12 cellular contexts compared by ENCODE assay signal in genomic region chr1:180157108-180157507, GRCh38. TPM values are rescaled to one million over a fixed set of nuclear protein-coding genes. Genes with fewer than 3 reads are reported as not detected.
DNase-seq lines count a peak whose midpoint lies in the region; ATAC-seq, FAIRE-seq and TF ChIP-seq lines count a peak whose summit lies in the region.
"Had no signal": no experiment of that assay in that cellular context is flagged by ENCODE, and none has a peak within 500 bp of the region (broad histone marks: within the 10 kb centered on the region; RNA-seq: fewer than 3 reads in every experiment).

No MANE protein-coding gene starts in this region.

- H3K9ac ChIP-seq in keratinocyte (ENCODE audit: control insufficient read depth, extremely low read depth, insufficient read depth, low read length) = no peak overlapping the region

- H3K4me3 ChIP-seq in right atrium auricular region (no peak overlapping the region), keratinocyte (ENCODE audit: control insufficient read depth in 2 of 3, extremely low read depth in 1 of 3, insufficient read depth in 2 of 3, low read depth in 1 of 3, low read length in 3 of 3) (no peak overlapping the region)

- H3K27ac Mint-ChIP-seq in type B pancreatic cell = peak overlapping the region; percentile 78
- H3K27ac Mint-ChIP-seq: activated naive CD4-positive, alpha-beta T cell treated with anti-CD3 and anti-CD28 coated beads for 36 hours; B cell had no signal

- peaks cover 3% of the 10 kb centered on the region for H4K20me1 ChIP-seq in keratinocyte (ENCODE audit: control insufficient read depth, extremely low read depth, insufficient read depth, low read length)

- H3K4me2 ChIP-seq in keratinocyte (ENCODE audit: control insufficient read depth, extremely low read depth, insufficient read depth, low read depth, low read length) = peak overlapping the region; percentile 88

- H3K79me2 ChIP-seq in keratinocyte (ENCODE audit: control insufficient read depth, insufficient read depth, low read length) = peaks cover 51% of the 10 kb centered on the region

- intact Hi-C loops in Right ventricle myocardium inferior (cut with DNase I) = no loop called here

- H3K36me3 ChIP-seq in right atrium auricular region (no peaks in the 10 kb centered on the region), keratinocyte (ENCODE audit: control insufficient read depth in 2 of 2, extremely low read depth in 1 of 2, insufficient read depth in 2 of 2, low read length in 2 of 2) (peaks cover 4 to 6% of the 10 kb centered on the region in 2 experiments)

- H3K9me1 ChIP-seq in keratinocyte (ENCODE audit: control insufficient read depth, extremely low read depth, insufficient read depth, low read length) = peaks cover 9% of the 10 kb centered on the region

- dilution Hi-C loops in keratinocyte (cut with MboI; ENCODE audit: extremely low pct_ligation_motif_present, low sequenced_read_pairs) = no loop called here

- H3K9me3 Mint-ChIP-seq in type B pancreatic cell = no peaks in the 10 kb centered on the region
- H3K9me3 Mint-ChIP-seq: activated naive CD4-positive, alpha-beta T cell treated with anti-CD3 and anti-CD28 coated beads for 36 hours had no signal

- peak overlapping the region; percentile 97 for H3K4me3 Mint-ChIP-seq in type B pancreatic cell
- H3K4me3 Mint-ChIP-seq: activated naive CD4-positive, alpha-beta T cell treated with anti-CD3 and anti-CD28 coated beads for 36 hours had no signal

- peaks cover 25% of the 10 kb centered on the region for H3K4me1 Mint-ChIP-seq in type B pancreatic cell (ENCODE audit: unreplicated experiment)

- H2AFZ ChIP-seq in keratinocyte (ENCODE audit: control insufficient read depth, low read length) = no peak overlapping the region

- H3K27me3 ChIP-seq in right atrium auricular region (no peaks in the 10 kb centered on the region), keratinocyte (ENCODE audit: control insufficient read depth, extremely low read depth, insufficient read depth, low read length) (no peaks in the 10 kb centered on the region)

- H3K27me3 Mint-ChIP-seq in type B pancreatic cell = peaks cover 23% of the 10 kb centered on the region
- H3K27me3 Mint-ChIP-seq: B cell had no signal

- TF ChIP-seq CTCF in right atrium auricular region (IDR thresholded peaks at IDR 0.05) = no peak
- no peak for TF ChIP-seq CTCF in keratinocyte (optimal IDR thresholded peaks at IDR 0.05 in 1 of 3, IDR thresholded peaks at IDR 0.05 in 1 of 3, conservative IDR thresholded peaks at IDR 0.05 in 1 of 3; ENCODE audit: extremely low read depth in 1 of 3, insufficient read depth in 2 of 3, low read length in 3 of 3)
- TF ChIP-seq CTCF in type B pancreatic cell (conservative IDR thresholded peaks at IDR 0.05) = no peak

- peaks cover 6% of the 10 kb centered on the region for H3K36me3 Mint-ChIP-seq in type B pancreatic cell

- no peaks in the 10 kb centered on the region for H3K9me3 ChIP-seq in right atrium auricular region
- H3K9me3 ChIP-seq in keratinocyte (ENCODE audit: control insufficient read depth, low read depth, low read length) = no peaks in the 10 kb centered on the region

- no peak for FAIRE-seq in keratinocyte (lab: Jason Lieb, UNC)
- FAIRE-seq: GM18507 had no signal

- H3K27ac ChIP-seq in right atrium auricular region = peak overlapping the region; percentile 84 to 97
- H3K27ac ChIP-seq in keratinocyte (ENCODE audit: control insufficient read depth, insufficient read depth, low read length) = no peak overlapping the region

- no peak for ATAC-seq in Right ventricle myocardium inferior
- no peak for ATAC-seq in GM21723 (IDR thresholded peaks at IDR 0.05; ENCODE audit: unreplicated experiment)

- H3K4me1 ChIP-seq in right atrium auricular region (peaks cover 0 to 53% of the 10 kb centered on the region in 2 donors), keratinocyte (ENCODE audit: control insufficient read depth, extremely low read depth, insufficient read depth, low read length) (peaks cover 28% of the 10 kb centered on the region)

- DNase-seq in right atrium auricular region (ENCODE audit: low spot score) = peak; percentile 55
- DNase-seq in Right ventricle myocardium inferior (ENCODE audit: missing footprints) = no peak
- DNase-seq in amniotic epithelial cell (ENCODE audit: low read depth) = peak; percentile 89
- no peak for DNase-seq in keratinocyte (ENCODE audit: low read depth, low spot score)
- DNase-seq in type B pancreatic cell (ENCODE audit: extremely low spot score, unreplicated experiment) = no peak
- DNase-seq in middle frontal gyrus (ENCODE audit: extremely low spot score, low spot score) = no peak
- no peak for DNase-seq in COLO668 (lab: John Stamatoyannopoulos, UW; ENCODE audit: unreplicated experiment)
- DNase-seq: activated naive CD4-positive, alpha-beta T cell treated with anti-CD3 and anti-CD28 coated beads for 36 hours; posterior cingulate gyrus had no signal

RNA-seq across cellular contexts. Expression of gene QSOX1, which starts 2.4 kb away (rescaled TPM):
- 100 to 1,000 TPM; 199 to 332 TPM for total RNA-seq in right atrium auricular region
- total RNA-seq in Right ventricle myocardium inferior = 97.7 TPM
- polyA plus RNA-seq in keratinocyte = 57.6 to 87.5 TPM (median 59.0 TPM) in 3 replicates
- 20.2 TPM for polyA plus RNA-seq in keratinocyte (2011; ENCODE audit: low read depth)
- 21.1 and 28.7 TPM in 2 replicates for polyA plus RNA-seq in keratinocyte (2011; cell fraction: cytosol; rRNA removed)
- 196 and 205 TPM in 2 replicates for polyA plus RNA-seq in keratinocyte (2011; cell fraction: nucleus; rRNA removed)
- polyA plus RNA-seq in keratinocyte (2012; ENCODE audit: low replicate concordance) = 80.6 and 92.1 TPM in 2 replicates
- polyA minus RNA-seq in keratinocyte = 60.9 to 96.0 TPM (median 64.2 TPM) in 3 replicates
- polyA minus RNA-seq in keratinocyte (2011; cell fraction: cytosol; rRNA and poly(A)+ RNA removed) = 70.4 TPM
- 124 and 168 TPM in 2 replicates for polyA minus RNA-seq in keratinocyte (2011; cell fraction: nucleus; rRNA and poly(A)+ RNA removed)
- total RNA-seq in type B pancreatic cell (ENCODE audit: low replicate concordance) = 94.0 and 96.0 TPM in 2 replicates

Comparison
In these comparisons a context has a peak if more than half of its experiments do, and no peak if none do; other contexts are left out.
1. DNase-seq: peak in right atrium auricular region (single experiment) and amniotic epithelial cell (single experiment); none in Right ventricle myocardium inferior (single experiment), keratinocyte (single experiment), type B pancreatic cell (single experiment), middle frontal gyrus (single experiment) and COLO668 (single experiment).